12 cellular contexts compared by ENCODE assay signal in genomic region chr7:96388620-96389383, GRCh38.
DNase-seq lines count a peak whose midpoint lies in the region; TF ChIP-seq lines count a peak whose summit lies in the region.
"Had no signal": no experiment of that assay in that cellular context is flagged by ENCODE, and none has a peak within 500 bp of the region (broad histone marks: within the 10 kb centered on the region; RNA-seq: fewer than 3 reads in every experiment).

No MANE protein-coding gene starts in this region.

- H3K4me3 Mint-ChIP-seq in chondrocyte (ENCODE audit: unreplicated experiment) (no peak overlapping the region), type B pancreatic cell (no peak overlapping the region)
- H3K4me3 Mint-ChIP-seq: activated CD8-positive, alpha-beta memory T cell treated with anti-CD3 and anti-CD28 coated beads, Interleukin-2, amount 10 ng/mL, durations not matched to agents 7 days and 5 days; dendritic cell treated with granulocyte-macrophage colony-stimulating factor and Interleukin-4, amounts not matched to agents 40 ng/mL and 50 ng/mL, for 4 days; nephron progenitor cell had no signal

- H3K36me3 ChIP-seq in MG63 (no peaks in the 10 kb centered on the region), tibial nerve (no peaks in the 10 kb centered on the region)

- H3K9me3 Mint-ChIP-seq in chondrocyte (ENCODE audit: low read depth) (peaks cover 6% of the 10 kb centered on the region), type B pancreatic cell (peaks cover 4% of the 10 kb centered on the region)
- H3K9me3 Mint-ChIP-seq: dendritic cell treated with granulocyte-macrophage colony-stimulating factor and Interleukin-4, amounts not matched to agents 40 ng/mL and 50 ng/mL, for 4 days; nephron progenitor cell had no signal

- no peaks in the 10 kb centered on the region for H3K36me3 Mint-ChIP-seq in chondrocyte (ENCODE audit: low read depth)
- no peaks in the 10 kb centered on the region for H3K36me3 Mint-ChIP-seq in type B pancreatic cell
- H3K36me3 Mint-ChIP-seq: activated CD8-positive, alpha-beta memory T cell treated with anti-CD3 and anti-CD28 coated beads, Interleukin-2, amount 10 ng/mL, durations not matched to agents 7 days and 5 days had no signal

- H3K9me3 ChIP-seq in MG63 (no peaks in the 10 kb centered on the region), tibial nerve (no peaks in the 10 kb centered on the region)

- no peak for TF ChIP-seq CTCF in chondrocyte (IDR thresholded peaks at IDR 0.05)
- no peak for TF ChIP-seq CTCF in type B pancreatic cell (conservative IDR thresholded peaks at IDR 0.05)
- TF ChIP-seq CTCF in tibial nerve (IDR thresholded peaks at IDR 0.05), result no peak

- H3K4me3 ChIP-seq in MG63 (no peak overlapping the region), tibial nerve (no peak overlapping the region)
- H3K4me3 ChIP-seq: GM12878 had no signal

- no peak for TF ChIP-seq POLR2A in tibial nerve (IDR thresholded peaks at IDR 0.05)

- no peaks in the 10 kb centered on the region for H3K27me3 ChIP-seq in MG63
- H3K27me3 ChIP-seq in tibial nerve, result no peaks in the 10 kb centered on the region

- TF ChIP-seq EP300 in tibial nerve (IDR thresholded peaks at IDR 0.05), result no peak

- DNase-seq in MG63 (peak; percentile 21), chondrocyte (ENCODE audit: low spot score) (no peak), kidney tubule cell (ENCODE audit: low spot score) (peak; percentile 90), type B pancreatic cell (ENCODE audit: extremely low spot score, unreplicated experiment) (no peak), HuH-7.5 (ENCODE audit: low spot score) (no peak), tibial nerve (ENCODE audit: low spot score in 2 of 2) (no peak), NCI-H524 treated with DMSO at 0.1 percent for 48 hours (lab: John Stamatoyannopoulos, UW) (no peak)
- DNase-seq: activated CD8-positive, alpha-beta memory T cell treated with anti-CD3 and anti-CD28 coated beads, Interleukin-2, amount 10 ng/mL, durations not matched to agents 7 days and 5 days; nephron progenitor cell had no signal

- peak overlapping the region in 2 of 4 donors; percentile 20 to 29 for H3K27ac ChIP-seq in tibial nerve
- H3K27ac ChIP-seq: KMS-11 had no signal

- peaks cover 0 to 12% (median 3%) of the 10 kb centered on the region in 4 donors for H3K4me1 ChIP-seq in tibial nerve

- no peaks in the 10 kb centered on the region for H3K27me3 Mint-ChIP-seq in chondrocyte (ENCODE audit: low read depth)
- no peaks in the 10 kb centered on the region for H3K27me3 Mint-ChIP-seq in type B pancreatic cell
- H3K27me3 Mint-ChIP-seq: dendritic cell treated with granulocyte-macrophage colony-stimulating factor and Interleukin-4, amounts not matched to agents 40 ng/mL and 50 ng/mL, for 4 days had no signal

- 49 to 57% methylated on average over 8 of the region's 8 CpGs for WGBS in tibial nerve, 2 donors

- H3K4me1 Mint-ChIP-seq in chondrocyte (ENCODE audit: low read depth) (peaks cover 18% of the 10 kb centered on the region), type B pancreatic cell (ENCODE audit: unreplicated experiment) (peaks cover 11% of the 10 kb centered on the region)
- H3K4me1 Mint-ChIP-seq: activated CD8-positive, alpha-beta memory T cell treated with anti-CD3 and anti-CD28 coated beads, Interleukin-2, amount 10 ng/mL, durations not matched to agents 7 days and 5 days had no signal

- H3K27ac Mint-ChIP-seq in chondrocyte (ENCODE audit: unreplicated experiment) (peak overlapping the region; percentile 89), type B pancreatic cell (peak overlapping the region; percentile 38)
- H3K27ac Mint-ChIP-seq: activated CD8-positive, alpha-beta memory T cell treated with anti-CD3 and anti-CD28 coated beads, Interleukin-2, amount 10 ng/mL, durations not matched to agents 7 days and 5 days; dendritic cell treated with granulocyte-macrophage colony-stimulating factor and Interleukin-4, amounts not matched to agents 40 ng/mL and 50 ng/mL, for 4 days; nephron progenitor cell had no signal

Comparison
In these comparisons a context has a peak if more than half of its experiments do, and no peak if none do; other contexts are left out.
1. DNase-seq: peak in MG63 (single experiment) and kidney tubule cell (single experiment); none in chondrocyte (single experiment), type B pancreatic cell (single experiment), HuH-7.5 (single experiment), tibial nerve (0 of 2) and NCI-H524 treated with DMSO at 0.1 percent for 48 hours (single experiment).